25 cellular contexts compared by ENCODE assay signal in the genomic region with DNA sequence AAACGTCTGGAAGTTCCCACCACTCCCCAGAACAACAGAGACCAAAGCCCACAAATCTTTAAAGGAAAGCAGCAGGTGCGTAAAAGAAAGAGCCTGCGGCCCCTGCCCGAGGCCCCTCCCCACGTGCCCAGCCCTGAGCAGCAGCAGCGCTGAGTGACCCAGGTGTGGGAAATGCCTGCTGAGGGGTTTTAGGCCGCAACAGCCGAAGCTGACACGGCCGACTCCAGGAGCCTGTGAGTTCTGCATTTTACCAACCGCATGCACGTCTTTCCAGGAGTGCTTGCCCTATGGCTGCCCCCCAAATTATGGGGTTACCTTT. TPM values are rescaled to one million over a fixed set of nuclear protein-coding genes. Genes with fewer than 3 reads are reported as not detected.
"Had no signal": no experiment of that assay in that cellular context is flagged by ENCODE, and none has a peak within 500 bp of the region (broad histone marks: within the 10 kb centered on the region; RNA-seq: fewer than 3 reads in every experiment).

No MANE protein-coding gene starts in this region.

- H3K36me3 Mint-ChIP-seq: activated naive CD4-positive, alpha-beta T cell treated with anti-CD3 and anti-CD28 coated beads, Interleukin-2, amount 50 U/mL, for 72 hours; brain; T-cell had no signal

- H3K4me3 Mint-ChIP-seq: activated CD8-positive, alpha-beta T cell treated with anti-CD3 and anti-CD28 coated beads for 36 hours; activated naive CD8-positive, alpha-beta T cell treated with anti-CD3 and anti-CD28 coated beads, Interleukin-2, amount 50 U/mL, for 24 hours; activated T-cell treated with anti-CD3 and anti-CD28 coated beads, Interleukin-2, amount 50 U/mL, for 24 hours; activated T-helper 1 cell treated with anti-CD3 and anti-CD28 coated beads, Interleukin-12 subunit alpha, Interleukin-12 subunit beta, Interleukin-2, Interleukin-4 antibody, amounts not matched to agents 30 ng/mL and 10 ng/mL and 1 ng/mL, durations not matched to agents 14 hours and 24 hours and 36 hours had no signal

- H3K9me3 ChIP-seq: MG63 had no signal

- H3K9ac ChIP-seq: KMS-11 had no signal

- H3K36me3 ChIP-seq: MG63 had no signal

- H3K4me3 ChIP-seq: MG63, SK-N-MC had no signal

- FAIRE-seq: astrocyte had no signal

- H3K27ac Mint-ChIP-seq: activated CD8-positive, alpha-beta T cell treated with anti-CD3 and anti-CD28 coated beads for 36 hours; activated naive CD4-positive, alpha-beta T cell treated with anti-CD3 and anti-CD28 coated beads, Interleukin-2, amount 50 U/mL, for 72 hours; activated naive CD8-positive, alpha-beta T cell treated with anti-CD3 and anti-CD28 coated beads, Interleukin-2, amount 50 U/mL, for 24 hours; activated T-cell treated with anti-CD3 and anti-CD28 coated beads, Interleukin-2, amount 50 U/mL, for 24 hours; activated T-helper 1 cell treated with anti-CD3 and anti-CD28 coated beads, Interleukin-12 subunit alpha, Interleukin-12 subunit beta, Interleukin-2, Interleukin-4 antibody, amounts not matched to agents 30 ng/mL and 10 ng/mL and 1 ng/mL, durations not matched to agents 14 hours and 24 hours and 36 hours; brain; T-cell had no signal

- H3K9me3 Mint-ChIP-seq: activated CD8-positive, alpha-beta T cell treated with anti-CD3 and anti-CD28 coated beads for 36 hours; activated naive CD4-positive, alpha-beta T cell treated with anti-CD3 and anti-CD28 coated beads, Interleukin-2, amount 50 U/mL, for 72 hours; activated naive CD8-positive, alpha-beta T cell treated with anti-CD3 and anti-CD28 coated beads, Interleukin-2, amount 50 U/mL, for 24 hours; activated T-cell treated with anti-CD3 and anti-CD28 coated beads, Interleukin-2, amount 50 U/mL, for 24 hours; activated T-helper 1 cell treated with anti-CD3 and anti-CD28 coated beads, Interleukin-12 subunit alpha, Interleukin-12 subunit beta, Interleukin-2, Interleukin-4 antibody, amounts not matched to agents 30 ng/mL and 10 ng/mL and 1 ng/mL, durations not matched to agents 14 hours and 24 hours and 36 hours; T-cell had no signal

- H3K27me3 ChIP-seq: MG63 had no signal

- H3K4me2 ChIP-seq: KMS-11 had no signal

- H3K27ac ChIP-seq: KMS-11, SK-N-MC, VCaP had no signal

- DNase-seq: activated CD4-positive, alpha-beta T cell treated with anti-CD3 and anti-CD28 coated beads for 4 hours; activated CD8-positive, alpha-beta T cell treated with anti-CD3 and anti-CD28 coated beads for 36 hours; activated effector memory CD4-positive, alpha-beta T cell treated with Interleukin-2 at 50 U/mL for 16 hours; activated naive CD4-positive, alpha-beta T cell treated with Interleukin-2 at 50 U/mL for 16 hours; activated naive CD8-positive, alpha-beta T cell treated with anti-CD3 and anti-CD28 coated beads, Interleukin-2, amount 50 U/mL, for 24 hours; activated T-cell treated with anti-CD3 and anti-CD28 coated beads, Interleukin-2, amount 50 U/mL, for 24 hours; amniotic stem cell; MG63; MV-4-11; NCI-H1092 treated with DMSO at 0.1 percent for 48 hours; NCI-H1417 treated with DMSO at 0.1 percent for 48 hours; NCI-H1694 treated with DMSO at 0.1 percent for 48 hours; NCI-H2029 treated with DMSO at 0.1 percent for 48 hours; NCI-H510A; NK-92 treated with Interleukin-12 subunit alpha and Interleukin-12 subunit beta, amount 100 ng/mL, for 24 hours; T-cell; T-helper 2 cell had no signal

- ATAC-seq: activated CD8-positive, alpha-beta T cell treated with anti-CD3 and anti-CD28 coated beads for 36 hours; activated naive CD4-positive, alpha-beta T cell treated with anti-CD3 and anti-CD28 coated beads, Interleukin-2, amount 50 U/mL, for 72 hours; activated naive CD8-positive, alpha-beta T cell treated with anti-CD3 and anti-CD28 coated beads, Interleukin-2, amount 50 U/mL, for 24 hours; Right ventricle myocardium inferior; T-cell had no signal

- H3K4me1 Mint-ChIP-seq: activated naive CD8-positive, alpha-beta T cell treated with anti-CD3 and anti-CD28 coated beads, Interleukin-2, amount 50 U/mL, for 24 hours had no signal

RNA-seq across cellular contexts. Expression of gene KNDC1, which starts 1.6 kb away (rescaled TPM):
- total RNA-seq: activated CD8-positive, alpha-beta T cell treated with anti-CD3 and anti-CD28 coated beads for 36 hours; Right ventricle myocardium inferior had no signal
